21 cellular contexts compared by ENCODE assay signal in the genomic region with DNA sequence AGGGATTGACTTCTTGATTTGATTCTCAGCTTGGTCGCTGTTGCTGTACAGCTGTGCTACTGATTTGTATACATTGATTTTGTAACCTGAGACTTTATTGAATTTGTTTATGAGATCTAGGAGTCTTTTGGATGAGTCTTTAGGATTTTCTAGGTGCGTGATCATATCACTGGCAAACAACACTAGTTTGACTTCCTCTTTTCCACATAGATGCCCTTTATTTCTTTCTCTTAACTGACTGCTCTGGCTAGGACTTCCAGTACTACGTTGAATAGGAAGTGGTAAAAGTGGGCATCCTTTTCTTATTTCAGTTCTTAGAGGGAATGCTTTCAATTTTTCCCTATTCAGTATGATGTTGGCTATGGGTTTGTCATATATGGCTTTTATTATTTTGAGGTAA.
"Had no signal": no experiment of that assay in that cellular context is flagged by ENCODE, and none has a peak within 500 bp of the region (broad histone marks: within the 10 kb centered on the region; RNA-seq: fewer than 3 reads in every experiment).

No MANE protein-coding gene starts in this region.

- H3K27ac ChIP-seq: heart left ventricle, parathyroid adenoma, psoas muscle, spleen, tibial artery, upper lobe of left lung, uterus had no signal

- H3K4me3 ChIP-seq: heart left ventricle, psoas muscle, spleen, tibial artery, upper lobe of left lung, uterus had no signal

- H3K9me3 ChIP-seq: psoas muscle, spleen, tibial artery, upper lobe of left lung, uterus had no signal

- DNase-seq: effector CD4-positive, alpha-beta T cell; foreskin melanocyte; heart left ventricle; hippocampal formation; kidney glomerular epithelial cell; mesendoderm; naive B cell; occipital lobe; psoas muscle; retina; spleen; stimulated activated CD4-positive, alpha-beta T cell treated with anti-CD3 and anti-CD28 coated beads, Interleukin-15, amount 100 ng/mL, for 24 hours; stimulated activated CD4-positive, alpha-beta T cell treated with anti-CD3 and anti-CD28 coated beads, Interleukin-1b, Interleukin-23, amount 100 ng/mL, for 48 hours; stimulated activated CD4-positive, alpha-beta T cell treated with anti-CD3 and anti-CD28 coated beads, Interleukin-4, amount 100 ng/mL, for 24 hours; tibial artery; upper lobe of left lung; uterus had no signal

- ATAC-seq: heart left ventricle; psoas muscle; sciatic nerve; stimulated activated memory B cell treated with anti-CD40 and anti-IgM and Interleukin-4, amounts not matched to agents 10 μg/mL and 1 μg/mL and 100 μg/mL, for 72 hours had no signal

- H3K27me3 ChIP-seq: heart left ventricle, spleen, tibial artery, upper lobe of left lung, uterus had no signal

- FAIRE-seq: islet of Langerhans had no signal

- H3K4me1 ChIP-seq: heart left ventricle, parathyroid adenoma, psoas muscle, spleen, tibial artery, upper lobe of left lung, uterus had no signal

- H3K36me3 ChIP-seq: heart left ventricle, tibial artery, upper lobe of left lung had no signal
